9 cellular contexts compared by ENCODE assay signal in the genomic region with DNA sequence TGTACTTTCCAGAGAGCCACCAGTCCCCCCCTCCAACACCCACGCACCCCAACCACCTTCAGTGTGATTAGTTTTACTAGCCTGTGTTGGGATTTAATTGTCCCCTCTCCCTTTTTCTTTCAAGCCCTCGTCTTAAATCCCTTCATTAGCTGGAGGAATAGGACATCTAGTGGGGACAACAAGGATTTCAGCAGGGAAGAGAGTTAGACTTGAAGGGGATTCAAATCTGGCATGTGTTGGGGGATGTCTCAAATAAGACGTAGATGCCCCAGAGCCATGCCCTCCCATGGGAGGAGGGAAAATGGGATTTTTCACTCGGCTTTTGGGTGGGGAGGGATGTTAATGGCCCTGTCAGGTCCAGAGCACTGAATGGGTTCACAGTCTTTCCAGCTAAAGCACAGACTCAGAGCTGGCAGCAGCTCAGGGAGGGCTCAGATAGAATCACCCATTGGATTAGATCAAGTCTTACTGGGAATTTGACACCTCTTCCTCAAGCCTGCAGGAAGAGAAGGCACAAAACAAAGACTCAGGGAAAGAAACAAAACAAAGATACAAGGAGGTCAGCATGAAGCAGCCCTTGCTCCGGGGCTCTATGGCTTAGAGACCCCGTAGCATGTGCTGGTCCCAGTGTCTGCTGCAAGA. TPM values are rescaled to one million over a fixed set of nuclear protein-coding genes. Genes with fewer than 3 reads are reported as not detected.
A peak's percentile ranks its signal among the peaks of the same experiment; 100 is the strongest.
DNase-seq lines count a peak whose midpoint lies in the region; ATAC-seq, FAIRE-seq and TF ChIP-seq lines count a peak whose summit lies in the region.
"Had no signal": no experiment of that assay in that cellular context is flagged by ENCODE, and none has a peak within 500 bp of the region (broad histone marks: within the 10 kb centered on the region; RNA-seq: fewer than 3 reads in every experiment).

No MANE protein-coding gene starts in this region.

- H3K4me1 ChIP-seq in heart left ventricle (peaks cover 0 to 8% (median 5%) of the 10 kb centered on the region in 12 donors), foreskin keratinocyte (no peaks in the 10 kb centered on the region), pancreas (no peaks in the 10 kb centered on the region)

- no peak overlapping the region for H3K4me3 ChIP-seq in heart left ventricle
- H3K4me3 ChIP-seq in pancreas: no peak overlapping the region
- H3K4me3 ChIP-seq: right atrium auricular region had no signal

- intact Hi-C loops in heart left ventricle (cut with DNase I): loop anchor here in 9 of 10 donors (2.0 to 10.0 kb wide), 8 partner anchors 268 to 498 kb away; partner anchors contain the start of genes TNNI2 (in 2 of the 9) and SYT8 (in 1 of the 9)
- intact Hi-C loops in left ventricle myocardium superior (cut with micrococcal nuclease): loop anchor here (5.0 kb wide), 1 partner anchor 313 kb away; the partner anchor contains the start of gene TNNI2
- intact Hi-C loops in pancreas (cut with DNase I): loop anchor here in 2 of 3 donors (5.0 to 10.0 kb wide), 3 partner anchors 268 to 496 kb away; no protein-coding TSS in a partner anchor

- WGBS in heart left ventricle, 4 donors: 19 to 25% (median 21%) methylated on average over 6 of the region's 6 CpGs
- WGBS in pancreas, 2 donors: 13% methylated on average over 6 of the region's 6 CpGs

- H3K27me3 ChIP-seq in heart left ventricle (peaks cover 14 to 57% (median 38%) of the 10 kb centered on the region in 9 donors), foreskin keratinocyte (peaks cover 60% of the 10 kb centered on the region), pancreas (peaks cover 0 to 10% (median 0%) of the 10 kb centered on the region in 4 donors)

- no peak for TF ChIP-seq POLR2A in heart left ventricle (IDR thresholded peaks at IDR 0.05)

- H3K9me3 ChIP-seq in heart left ventricle (no peaks in the 10 kb centered on the region), pancreas (no peaks in the 10 kb centered on the region)
- H3K9me3 ChIP-seq: right atrium auricular region had no signal

- no peak for FAIRE-seq in urothelium cell line (lab: Jason Lieb, UNC)
- no peak for FAIRE-seq in pancreas (lab: Jason Lieb, UNC)

- DNase-seq in heart left ventricle: no peak
- DNase-seq in left ventricle myocardium superior: no peak
- DNase-seq in SK-N-DZ (ENCODE audit: low spot score): peak; percentile 66
- peak in 1 of 2 donors; percentile 21 for DNase-seq in foreskin keratinocyte
- peak; percentile 18 for DNase-seq in urothelium cell line (ENCODE audit: low spot score)
- no peak for DNase-seq in activated T-cell treated with anti-CD3 and anti-CD28 coated beads for 4 hours
- no peak for DNase-seq in NCI-H226
- no peak for DNase-seq in pancreas

- H3K27ac ChIP-seq in heart left ventricle (no peak overlapping the region), foreskin keratinocyte (no peak overlapping the region), pancreas (no peak overlapping the region)
- H3K27ac ChIP-seq: right atrium auricular region had no signal

- H3K36me3 ChIP-seq in heart left ventricle (no peaks in the 10 kb centered on the region), pancreas (no peaks in the 10 kb centered on the region)
- H3K36me3 ChIP-seq: right atrium auricular region had no signal

- TF ChIP-seq CTCF in heart left ventricle (IDR thresholded peaks at IDR 0.05) (peak; percentile 16 to 59 (median 44)), foreskin keratinocyte (conservative IDR thresholded peaks at IDR 0.05) (peak; percentile 72), pancreas (IDR thresholded peaks at IDR 0.05) (peak in 1 of 4 donors; percentile 18)

- ATAC-seq in heart left ventricle (no peak), left ventricle myocardium superior (no peak), foreskin keratinocyte (no peak), pancreas (no peak)

RNA-seq across cellular contexts. Expression of gene INS, which starts 10.7 kb away (rescaled TPM):
- under 1 TPM in 1 of 9 donors, not detected in 8; 0.67 TPM for total RNA-seq in heart left ventricle
- polyA plus RNA-seq in heart left ventricle: 1 to 10 TPM in 1 of 2 donors, not detected in 1; 1.8 TPM
- not detected for total RNA-seq in left ventricle myocardium superior
- not detected in 2 replicates for polyA plus RNA-seq in SK-N-DZ (2014; cell fraction: cytosol; rRNA removed)
- 4.0 TPM in 1 of 2 replicates, not detected in the other for polyA plus RNA-seq in SK-N-DZ (2014; cell fraction: nucleus; rRNA removed)
- total RNA-seq in foreskin keratinocyte: not detected in 2 replicates
- polyA plus RNA-seq in foreskin keratinocyte: not detected in 2 replicates
- over 10,000 TPM in 1 of 6 donors, 1,000 to 10,000 TPM in 5; 1,425 to 13,046 (median 4,747) TPM for total RNA-seq in pancreas
- polyA plus RNA-seq in pancreas: over 10,000 TPM; 71,280 to 145,342 TPM
- total RNA-seq: right atrium auricular region had no signal

RNA-seq across cellular contexts. Expression of gene IGF2, which starts 11.1 kb away (rescaled TPM):
- total RNA-seq in heart left ventricle: 100 to 1,000 TPM in 5 of 9 donors, 10 to 100 TPM in 4; 61.9 to 175 (median 102) TPM
- 10 to 100 TPM; 48.9 to 56.3 TPM for polyA plus RNA-seq in heart left ventricle
- total RNA-seq in left ventricle myocardium superior: 88.2 TPM
- polyA plus RNA-seq in SK-N-DZ (2014; cell fraction: cytosol; rRNA removed): 0.29 and 0.32 TPM in 2 replicates
- 0.14 TPM in 1 of 2 replicates, not detected in the other for polyA plus RNA-seq in SK-N-DZ (2014; cell fraction: nucleus; rRNA removed)
- total RNA-seq in foreskin keratinocyte: under 0.01 and 0.14 TPM in 2 replicates
- polyA plus RNA-seq in foreskin keratinocyte: 0.06 and 0.29 TPM in 2 replicates
- 10 to 100 TPM in 3 of 6 donors, 1 to 10 TPM in 3; 6.0 to 99.9 (median 12.3) TPM for total RNA-seq in pancreas
- polyA plus RNA-seq in pancreas: 10 to 100 TPM; 25.1 to 26.9 TPM

RNA-seq across cellular contexts. Expression of gene TH, which starts 21.3 kb away (rescaled TPM):
- not detected for total RNA-seq in heart left ventricle
- under 1 TPM in 1 of 2 donors, not detected in 1; 0.08 TPM for polyA plus RNA-seq in heart left ventricle
- total RNA-seq in left ventricle myocardium superior: not detected
- 21.2 and 31.3 TPM in 2 replicates for polyA plus RNA-seq in SK-N-DZ (2014; cell fraction: cytosol; rRNA removed)
- polyA plus RNA-seq in SK-N-DZ (2014; cell fraction: nucleus; rRNA removed): 164 and 174 TPM in 2 replicates
- total RNA-seq in foreskin keratinocyte: 2.0 and 2.9 TPM in 2 replicates
- 3.6 and 3.7 TPM in 2 replicates for polyA plus RNA-seq in foreskin keratinocyte
- under 1 TPM in 4 of 6 donors, not detected in 2; 0.19 to 0.55 (median 0.22) TPM for total RNA-seq in pancreas
- 1 to 10 TPM in 1 of 2 donors, under 1 TPM in 1; 0.49 to 2.5 TPM for polyA plus RNA-seq in pancreas
- total RNA-seq: right atrium auricular region had no signal

Comparison
In these comparisons a context has a peak if more than half of its experiments do, and no peak if none do; other contexts are left out.
1. DNase-seq: peak in SK-N-DZ (single experiment) and urothelium cell line (single experiment); none in heart left ventricle (0 of 5), left ventricle myocardium superior (single experiment), activated T-cell treated with anti-CD3 and anti-CD28 coated beads for 4 hours (single experiment), NCI-H226 (single experiment) and pancreas (0 of 6).
2. RNA of gene INS, which starts 10.7 kb away (total RNA-seq): 1,425 to 13,046 TPM in pancreas; 0.67 TPM in heart left ventricle, not detected in left ventricle myocardium superior (single experiment) and not detected in foreskin keratinocyte; every median in the first group is over 100 times any median in the second.